34 cellular contexts compared by ENCODE assay signal in the genomic region with DNA sequence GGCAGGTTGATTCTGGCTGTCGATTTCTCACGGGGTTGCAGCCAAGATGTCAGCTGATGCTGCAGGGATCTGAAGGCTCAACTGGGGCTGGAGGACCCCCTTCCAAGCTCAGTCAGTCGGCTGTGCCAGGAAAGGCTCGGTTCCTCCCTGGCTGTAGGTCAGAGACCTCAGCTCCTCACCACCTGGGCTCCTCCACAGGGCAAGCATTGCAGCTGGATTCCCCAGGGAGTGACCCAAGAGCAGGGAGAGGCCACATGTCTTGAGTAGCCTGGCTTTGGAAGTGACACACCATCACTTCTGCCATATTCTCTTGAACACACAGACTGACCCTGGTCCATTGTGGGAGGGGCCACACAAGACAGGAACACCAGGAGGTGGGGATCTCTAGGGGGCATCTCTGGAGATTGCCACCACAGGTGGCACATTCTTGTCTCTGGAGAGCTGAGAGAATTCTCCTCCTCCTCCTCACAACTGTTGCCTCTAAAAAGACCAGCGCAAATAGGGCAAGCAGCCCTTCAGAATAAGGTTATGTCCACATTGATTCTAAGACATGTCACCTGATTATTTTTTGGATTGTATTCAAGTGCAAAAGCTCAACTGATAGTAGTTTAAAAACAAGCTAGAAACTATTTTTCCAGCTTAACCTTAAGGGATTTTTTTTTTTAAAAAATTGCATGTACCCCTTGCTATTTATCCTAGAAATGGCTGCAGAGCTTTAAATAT.
"Had no signal": no experiment of that assay in that cellular context is flagged by ENCODE, and none has a peak within 500 bp of the region (broad histone marks: within the 10 kb centered on the region; RNA-seq: fewer than 3 reads in every experiment).

No MANE protein-coding gene starts in this region.

- DNase-seq: activated CD4-positive, alpha-beta T cell treated with anti-CD3 and anti-CD28 coated beads, Interleukin-2, amount 10 ng/mL, durations not matched to agents 24 days and 14 days; activated CD4-positive, alpha-beta T cell treated with anti-CD3 and anti-CD28 coated beads, Interleukin-2, amount 50 U/mL, for 48 hours; activated CD8-positive, alpha-beta memory T cell treated with anti-CD3 and anti-CD28 coated beads, Interleukin-2, amount 50 U/mL, for 48 hours; activated CD8-positive, alpha-beta T cell treated with anti-CD3 and anti-CD28 coated beads, Interleukin-2, amount 10 ng/mL, durations not matched to agents 7 days and 5 days; activated effector memory CD4-positive, alpha-beta T cell treated with Interleukin-2 at 50 U/mL for 16 hours; activated naive CD4-positive, alpha-beta T cell treated with anti-CD3 and anti-CD28 coated beads, Interleukin-2, amount 10 ng/mL, durations not matched to agents 7 days and 5 days; activated naive CD8-positive, alpha-beta T cell treated with anti-CD3 and anti-CD28 coated beads, Interleukin-2, amount 50 U/mL, for 24 hours; activated T-cell treated with anti-CD3 and anti-CD28 coated beads, Interleukin-2, amount 50 U/mL, for 48 hours; anterior cingulate cortex; brain microvascular endothelial cell; central memory CD4-positive, alpha-beta T cell; KG1; MM.1S; MV-4-11; NCI-H1105; NCI-H1417 treated with DMSO at 0.1 percent for 48 hours; NCI-H187 treated with DMSO at 0.1 percent for 48 hours; NCI-H2081; NCI-H2171 treated with DMSO at 0.1 percent for 48 hours; NCI-H446; NCI-H510A treated with DMSO at 0.1 percent for 48 hours; NCI-H526 treated with DMSO at 0.1 percent for 48 hours; NCI-H82; PC-9; SIG-M5; SW 1271; T-helper 1 cell; T-helper 2 cell; T-helper 9 cell; WERI-Rb-1 had no signal

- ATAC-seq: activated CD8-positive, alpha-beta T cell treated with anti-CD3 and anti-CD28 coated beads, Interleukin-2, amount 10 ng/mL, durations not matched to agents 7 days and 5 days; activated naive CD8-positive, alpha-beta T cell treated with anti-CD3 and anti-CD28 coated beads, Interleukin-2, amount 50 U/mL, for 24 hours; Right ventricle myocardium inferior; SK-N-SH treated with all-trans-retinoic acid at 6 μM for 48 hours had no signal

- FAIRE-seq: RCC 7860 had no signal

- H3K4me2 ChIP-seq: PC-9 had no signal

- H3K27ac ChIP-seq: brain microvascular endothelial cell, PC-9, RWPE1, WERI-Rb-1 had no signal

- H3K27me3 ChIP-seq: brain microvascular endothelial cell had no signal

- H2AFZ ChIP-seq: PC-9 had no signal

- H3K36me3 ChIP-seq: brain microvascular endothelial cell, WERI-Rb-1 had no signal

- H3K4me3 ChIP-seq: PC-9 had no signal
